In the genomic region with DNA sequence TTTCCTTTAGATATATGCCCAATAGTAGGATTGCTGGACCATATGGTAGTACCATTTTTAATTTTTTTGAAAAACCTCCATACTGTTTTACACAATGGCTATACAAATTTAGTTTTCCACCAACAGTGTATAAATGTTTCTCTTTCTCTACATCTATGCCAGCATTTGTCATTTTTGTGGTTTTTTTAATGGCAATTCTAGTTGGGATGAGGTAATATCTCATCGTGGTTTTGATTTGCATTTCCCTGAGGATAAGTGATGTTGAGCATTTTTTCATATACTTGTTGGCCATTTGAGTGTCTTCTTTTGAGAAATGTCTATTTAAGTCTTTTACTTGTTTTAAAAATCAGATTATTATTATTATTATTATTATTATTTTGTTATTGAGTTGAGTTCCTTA, we compare ENCODE assay signal across 1 cellular context.
A peak's percentile ranks its signal among the peaks of the same experiment; 100 is the strongest.
TF ChIP-seq lines count a peak whose summit lies in the region.

No MANE protein-coding gene starts in this region.

TF ChIP-seq in GM12878, 131 proteins besides CTCF, POLR2A, EP300 and RAD21:
- peak; percentile 59; the same call in 1 of the 2 replicates for TF ChIP-seq RUNX3 (IDR thresholded peaks at IDR 0.05; ENCODE audit: low read length)
- TF ChIP-seq, protein P1, sequence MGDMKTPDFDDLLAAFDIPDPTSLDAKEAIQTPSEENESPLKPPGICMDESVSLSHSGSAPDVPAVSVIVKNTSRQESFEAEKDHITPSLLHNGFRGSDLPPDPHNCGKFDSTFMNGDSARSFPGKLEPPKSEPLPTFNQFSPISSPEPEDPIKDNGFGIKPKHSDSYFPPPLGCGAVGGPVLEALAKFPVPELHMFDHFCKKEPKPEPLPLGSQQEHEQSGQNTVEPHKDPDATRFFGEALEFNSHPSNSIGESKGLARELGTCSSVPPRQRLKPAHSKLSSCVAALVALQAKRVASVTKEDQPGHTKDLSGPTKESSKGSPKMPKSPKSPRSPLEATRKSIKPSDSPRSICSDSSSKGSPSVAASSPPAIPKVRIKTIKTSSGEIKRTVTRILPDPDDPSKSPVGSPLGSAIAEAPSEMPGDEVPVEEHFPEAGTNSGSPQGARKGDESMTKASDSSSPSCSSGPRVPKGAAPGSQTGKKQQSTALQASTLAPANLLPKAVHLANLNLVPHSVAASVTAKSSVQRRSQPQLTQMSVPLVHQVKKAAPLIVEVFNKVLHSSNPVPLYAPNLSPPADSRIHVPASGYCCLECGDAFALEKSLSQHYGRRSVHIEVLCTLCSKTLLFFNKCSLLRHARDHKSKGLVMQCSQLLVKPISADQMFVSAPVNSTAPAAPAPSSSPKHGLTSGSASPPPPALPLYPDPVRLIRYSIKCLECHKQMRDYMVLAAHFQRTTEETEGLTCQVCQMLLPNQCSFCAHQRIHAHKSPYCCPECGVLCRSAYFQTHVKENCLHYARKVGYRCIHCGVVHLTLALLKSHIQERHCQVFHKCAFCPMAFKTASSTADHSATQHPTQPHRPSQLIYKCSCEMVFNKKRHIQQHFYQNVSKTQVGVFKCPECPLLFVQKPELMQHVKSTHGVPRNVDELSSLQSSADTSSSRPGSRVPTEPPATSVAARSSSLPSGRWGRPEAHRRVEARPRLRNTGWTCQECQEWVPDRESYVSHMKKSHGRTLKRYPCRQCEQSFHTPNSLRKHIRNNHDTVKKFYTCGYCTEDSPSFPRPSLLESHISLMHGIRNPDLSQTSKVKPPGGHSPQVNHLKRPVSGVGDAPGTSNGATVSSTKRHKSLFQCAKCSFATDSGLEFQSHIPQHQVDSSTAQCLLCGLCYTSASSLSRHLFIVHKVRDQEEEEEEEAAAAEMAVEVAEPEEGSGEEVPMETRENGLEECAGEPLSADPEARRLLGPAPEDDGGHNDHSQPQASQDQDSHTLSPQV (IDR thresholded peaks at IDR 0.05) = no peak
